9 cellular contexts compared by ENCODE assay signal in genomic region chr20:43749734-43750294, GRCh38. TPM values are rescaled to one million over a fixed set of nuclear protein-coding genes. Genes with fewer than 3 reads are reported as not detected.
DNase-seq lines count a peak whose midpoint lies in the region; ATAC-seq, FAIRE-seq and TF ChIP-seq lines count a peak whose summit lies in the region.
"Had no signal": no experiment of that assay in that cellular context is flagged by ENCODE, and none has a peak within 500 bp of the region (broad histone marks: within the 10 kb centered on the region; RNA-seq: fewer than 3 reads in every experiment).

No MANE protein-coding gene starts in this region.

- H3K4me3 ChIP-seq in A549 (no peak overlapping the region), GM12875 (ENCODE audit: low read depth, low read length) (no peak overlapping the region)

- peaks cover 3% of the 10 kb centered on the region for H3K36me3 Mint-ChIP-seq in activated CD8-positive, alpha-beta T cell treated with anti-CD3 and anti-CD28 coated beads, Interleukin-2, amount 10 ng/mL, durations not matched to agents 7 days and 5 days (ENCODE audit: low read depth)
- no peaks in the 10 kb centered on the region for H3K36me3 Mint-ChIP-seq in memory B cell

- peak overlapping the region; percentile 56 for H3K4me2 ChIP-seq in A549

- no peaks in the 10 kb centered on the region for H3K9me3 ChIP-seq in A549

- DNase-seq in A549 (ENCODE audit: low read depth in 1 of 2, low spot score in 1 of 2) (peak; percentile 44 to 78), NCI-H460 (ENCODE audit: extremely low read depth, low read depth) (peak; percentile 67), memory B cell (ENCODE audit: low spot score in 2 of 2) (peak; percentile 83 to 96)
- peak; percentile 83 for DNase-seq in activated CD8-positive, alpha-beta T cell treated with anti-CD3 and anti-CD28 coated beads, Interleukin-2, amount 10 ng/mL, durations not matched to agents 7 days and 5 days
- peak; percentile 77 for DNase-seq in effector CD4-positive, alpha-beta T cell
- peak; percentile 82 to 88 for DNase-seq in stimulated activated CD8-positive, alpha-beta memory T cell treated with anti-CD3 and anti-CD28 coated beads, Interleukin-2, amount 100 ng/mL, for 48 hours (ENCODE audit: low read depth in 2 of 2)

- POLR2A ChIA-PET in A549 (lab: Yijun Ruan, JAX), result no interaction called here
- POLR2A ChIA-PET in activated CD8-positive, alpha-beta T cell treated with anti-CD3 and anti-CD28 coated beads, Interleukin-2, amount 10 ng/mL, durations not matched to agents 7 days and 5 days (lab: Charles Lee), result interaction anchor here (0.7 to 3.5 kb wide), 5 partner anchors 17 to 321 kb away, joined by 3 to 25 read pairs (median 8); no protein-coding TSS in a partner anchor

- H3K4me1 ChIP-seq in A549, result peaks cover 7% of the 10 kb centered on the region; the same call in 2 of the 3 replicates

- 9% methylated on average over 19 of the region's 23 CpGs for WGBS in A549 (ENCODE audit: missing lambda C conversion rate)

- peak; percentile 92 to 95 for ATAC-seq in A549
- ATAC-seq in activated CD8-positive, alpha-beta T cell treated with anti-CD3 and anti-CD28 coated beads, Interleukin-2, amount 10 ng/mL, durations not matched to agents 7 days and 5 days, result peak; percentile 39
- ATAC-seq in memory B cell (ENCODE audit: low read depth), result peak; percentile 65
- ATAC-seq in GM18873 (IDR thresholded peaks at IDR 0.05; ENCODE audit: low FRiP score, unreplicated experiment), result no peak

- CTCF ChIA-PET in A549 (lab: Yijun Ruan, JAX), result interaction anchor here (0.6 to 10.3 kb wide), 73 partner anchors 8 to 457 kb away, joined by 3 to 210 read pairs (median 5); partner anchors contain the start of gene MYBL2
- CTCF ChIA-PET in activated CD8-positive, alpha-beta T cell treated with anti-CD3 and anti-CD28 coated beads, Interleukin-2, amount 10 ng/mL, durations not matched to agents 7 days and 5 days (lab: Charles Lee), result interaction anchor here (0.6 to 5.4 kb wide), 41 partner anchors 8 to 340 kb away, joined by 3 to 63 read pairs (median 5); no protein-coding TSS in a partner anchor

- H3K4me1 Mint-ChIP-seq in activated CD8-positive, alpha-beta T cell treated with anti-CD3 and anti-CD28 coated beads, Interleukin-2, amount 10 ng/mL, durations not matched to agents 7 days and 5 days (ENCODE audit: low read depth), result peaks cover 46% of the 10 kb centered on the region
- peaks cover 33% of the 10 kb centered on the region for H3K4me1 Mint-ChIP-seq in memory B cell

- TF ChIP-seq RAD21 in A549 (conservative IDR thresholded peaks at IDR 0.05 in 1 of 2, IDR thresholded peaks at IDR 0.05 in 1 of 2), result peak; percentile 94 to 99

- H3K9me3 Mint-ChIP-seq in activated CD8-positive, alpha-beta T cell treated with anti-CD3 and anti-CD28 coated beads, Interleukin-2, amount 10 ng/mL, durations not matched to agents 7 days and 5 days (ENCODE audit: insufficient read depth), result no peaks in the 10 kb centered on the region
- H3K9me3 Mint-ChIP-seq in memory B cell, result no peaks in the 10 kb centered on the region

- no peak overlapping the region for H3K4me3 Mint-ChIP-seq in activated CD8-positive, alpha-beta T cell treated with anti-CD3 and anti-CD28 coated beads, Interleukin-2, amount 10 ng/mL, durations not matched to agents 7 days and 5 days
- no peak overlapping the region for H3K4me3 Mint-ChIP-seq in memory B cell

- H3K27me3 Mint-ChIP-seq in activated CD8-positive, alpha-beta T cell treated with anti-CD3 and anti-CD28 coated beads, Interleukin-2, amount 10 ng/mL, durations not matched to agents 7 days and 5 days (ENCODE audit: low read depth), result no peaks in the 10 kb centered on the region
- peaks cover 3% of the 10 kb centered on the region for H3K27me3 Mint-ChIP-seq in memory B cell

- TF ChIP-seq CTCF in A549 (IDR thresholded peaks at IDR 0.05), result peak; percentile 94
- TF ChIP-seq CTCF in GM12875 (IDR thresholded peaks at IDR 0.05; ENCODE audit: borderline replicate concordance, insufficient read depth, low read depth, low read length), result peak; percentile 99

- TF ChIP-seq POLR2A in A549 (IDR thresholded peaks at IDR 0.05; ENCODE audit: low read length), result no peak

- no peak for FAIRE-seq in A549 (lab: Jason Lieb, UNC)

- peak overlapping the region; percentile 34 to 69; a peak in 5 of 6 replicates for H3K27ac ChIP-seq in A549

- peak overlapping the region; percentile 68 for H3K27ac Mint-ChIP-seq in activated CD8-positive, alpha-beta T cell treated with anti-CD3 and anti-CD28 coated beads, Interleukin-2, amount 10 ng/mL, durations not matched to agents 7 days and 5 days
- no peak overlapping the region for H3K27ac Mint-ChIP-seq in memory B cell

- TF ChIP-seq EP300 in A549 (IDR thresholded peaks at IDR 0.05), result no peak

TF ChIP-seq in A549, 52 proteins besides CTCF, POLR2A, EP300 and RAD21:
- TF ChIP-seq SMC3 (IDR thresholded peaks at IDR 0.05), result peak; percentile 99
- no peak for TF ChIP-seq CHD4 (IDR thresholded peaks at IDR 0.05; ENCODE audit: borderline replicate concordance)
- TF ChIP-seq NPAS2 (CRISPR knock-in tag; IDR thresholded peaks at IDR 0.05; ENCODE audit: borderline replicate concordance), result no peak
- no peak for TF ChIP-seq TP53 (CRISPR knock-in tag; IDR thresholded peaks at IDR 0.05)
- TF ChIP-seq FOXS1 (CRISPR knock-in tag; IDR thresholded peaks at IDR 0.05), result no peak
TF ChIP-seq in A549: peak in this region for 1.

RNA-seq across cellular contexts. Expression of gene GTSF1L, which starts 23.0 kb away (rescaled TPM):
- not detected in 2 replicates for polyA plus RNA-seq in A549 (2011; rRNA removed)
- not detected in 2 replicates for polyA plus RNA-seq in A549 (2012; cell fraction: cytosol; rRNA removed)
- polyA plus RNA-seq in A549 (2012; cell fraction: nucleus; rRNA removed), result not detected in 2 replicates
- polyA plus RNA-seq in A549 (2017; fragmentation: RNase III; extraction: RNeasy Plus Mini Kit Qiagen cat#74134 plus additional on column Dnase treatment), result not detected in 3 replicates
- polyA minus RNA-seq in A549 (2011; rRNA and poly(A)+ RNA removed), result not detected in 2 replicates
- total RNA-seq in NCI-H460 (2014; rRNA removed; shearing (Covaris generic)), result not detected in 2 replicates
- polyA plus RNA-seq in NCI-H460 (2014; cell fraction: nucleus; rRNA removed), result not detected in 2 replicates
- not detected for total RNA-seq in activated CD8-positive, alpha-beta T cell treated with anti-CD3 and anti-CD28 coated beads, Interleukin-2, amount 10 ng/mL, durations not matched to agents 7 days and 5 days
- total RNA-seq: temporal lobe had no signal
